Comparison of ENCODE assay signal across 23 cellular contexts in the genomic region with DNA sequence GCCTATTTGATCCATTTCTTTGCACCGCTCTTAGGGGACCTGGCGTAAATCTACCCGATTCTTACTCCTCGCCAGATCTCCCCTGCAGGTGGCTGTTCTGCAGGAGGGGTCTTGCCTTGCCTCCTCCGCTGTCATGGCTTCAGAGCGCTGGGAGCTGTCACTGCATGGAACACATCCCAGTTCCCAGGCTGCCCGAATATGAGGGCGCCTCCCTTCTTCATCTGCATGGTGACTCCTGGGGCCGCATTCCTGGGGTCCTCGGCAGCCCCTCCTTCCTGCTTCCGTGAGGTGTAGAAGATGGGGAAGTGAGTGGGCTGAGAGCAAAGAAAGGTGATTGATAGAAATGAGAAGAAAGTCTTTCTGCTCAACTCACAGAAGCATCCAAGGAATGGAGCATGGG.
"Had no signal": no experiment of that assay in that cellular context is flagged by ENCODE, and none has a peak within 500 bp of the region (broad histone marks: within the 10 kb centered on the region; RNA-seq: fewer than 3 reads in every experiment).

No MANE protein-coding gene starts in this region.

- H3K27me3 Mint-ChIP-seq: activated naive CD8-positive, alpha-beta T cell treated with anti-CD3 and anti-CD28 coated beads, Interleukin-2, amount 10 ng/mL, durations not matched to agents 7 days and 5 days; activated T-helper 17 cell treated with anti-CD3 and anti-CD28 coated beads, Interleukin-2, amount 50 U/mL, for 72 hours had no signal

- H3K27me3 ChIP-seq: body of pancreas, esophagus squamous epithelium, tibial nerve, vagina had no signal

- H2AFZ ChIP-seq: parathyroid adenoma had no signal

- H3K4me3 ChIP-seq: body of pancreas, esophagus squamous epithelium, mucosa of descending colon, tibial nerve, vagina had no signal

- H3K27ac ChIP-seq: body of pancreas, esophagus squamous epithelium, parathyroid adenoma, tibial nerve, vagina had no signal

- H3K36me3 ChIP-seq: esophagus squamous epithelium, spleen, tibial nerve, vagina had no signal

- DNase-seq: activated CD4-positive, CD25-positive, alpha-beta regulatory T cell; activated naive CD4-positive, alpha-beta T cell treated with Interleukin-2 at 50 U/mL for 16 hours; activated naive CD8-positive, alpha-beta T cell treated with anti-CD3 and anti-CD28 coated beads, Interleukin-2, amount 10 ng/mL, durations not matched to agents 7 days and 5 days; activated T-cell treated with anti-CD3 and anti-CD28 coated beads, Interleukin-2, amount 50 U/mL, for 1 hour; amygdala; body of pancreas; dermis blood vessel endothelial cell; effector memory CD4-positive, alpha-beta T cell; esophagus squamous epithelium; immature natural killer cell; kidney glomerular epithelial cell; left ventricle myocardium superior; mucosa of descending colon; naive thymus-derived CD4-positive, alpha-beta T cell; spleen; stimulated activated CD8-positive, alpha-beta memory T cell treated with anti-CD3 and anti-CD28 coated beads, Interleukin-4, amount 100 ng/mL, for 48 hours; stimulated activated naive CD4-positive, alpha-beta T cell treated with Interleukin-2 at 50 U/mL for 16 hours; substantia nigra had no signal

- H3K4me3 Mint-ChIP-seq: activated CD8-positive, alpha-beta T cell treated with anti-CD3 and anti-CD28 coated beads for 36 hours; activated naive CD8-positive, alpha-beta T cell treated with anti-CD3 and anti-CD28 coated beads, Interleukin-2, amount 10 ng/mL, durations not matched to agents 7 days and 5 days; immature natural killer cell; naive thymus-derived CD4-positive, alpha-beta T cell had no signal

- H3K36me3 Mint-ChIP-seq: activated naive CD8-positive, alpha-beta T cell treated with anti-CD3 and anti-CD28 coated beads, Interleukin-2, amount 10 ng/mL, durations not matched to agents 7 days and 5 days; immature natural killer cell had no signal

- H3K27ac Mint-ChIP-seq: activated CD8-positive, alpha-beta T cell treated with anti-CD3 and anti-CD28 coated beads for 36 hours; activated naive CD8-positive, alpha-beta T cell treated with anti-CD3 and anti-CD28 coated beads, Interleukin-2, amount 10 ng/mL, durations not matched to agents 7 days and 5 days; immature natural killer cell had no signal

- H3K9me3 ChIP-seq: body of pancreas, esophagus squamous epithelium, mucosa of descending colon, spleen, tibial nerve, vagina had no signal

- H3K4me1 ChIP-seq: body of pancreas, parathyroid adenoma had no signal

- H3K79me2 ChIP-seq: parathyroid adenoma had no signal

- ATAC-seq: body of pancreas; left ventricle myocardium superior; naive thymus-derived CD4-positive, alpha-beta T cell had no signal

- H3K9ac ChIP-seq: parathyroid adenoma had no signal

- H3K9me3 Mint-ChIP-seq: activated CD8-positive, alpha-beta T cell treated with anti-CD3 and anti-CD28 coated beads for 36 hours; activated naive CD8-positive, alpha-beta T cell treated with anti-CD3 and anti-CD28 coated beads, Interleukin-2, amount 10 ng/mL, durations not matched to agents 7 days and 5 days; activated T-helper 17 cell treated with anti-CD3 and anti-CD28 coated beads, Interleukin-2, amount 50 U/mL, for 72 hours; naive thymus-derived CD4-positive, alpha-beta T cell had no signal

- H3K4me1 Mint-ChIP-seq: activated naive CD8-positive, alpha-beta T cell treated with anti-CD3 and anti-CD28 coated beads, Interleukin-2, amount 10 ng/mL, durations not matched to agents 7 days and 5 days; immature natural killer cell had no signal
